In the genomic region with DNA sequence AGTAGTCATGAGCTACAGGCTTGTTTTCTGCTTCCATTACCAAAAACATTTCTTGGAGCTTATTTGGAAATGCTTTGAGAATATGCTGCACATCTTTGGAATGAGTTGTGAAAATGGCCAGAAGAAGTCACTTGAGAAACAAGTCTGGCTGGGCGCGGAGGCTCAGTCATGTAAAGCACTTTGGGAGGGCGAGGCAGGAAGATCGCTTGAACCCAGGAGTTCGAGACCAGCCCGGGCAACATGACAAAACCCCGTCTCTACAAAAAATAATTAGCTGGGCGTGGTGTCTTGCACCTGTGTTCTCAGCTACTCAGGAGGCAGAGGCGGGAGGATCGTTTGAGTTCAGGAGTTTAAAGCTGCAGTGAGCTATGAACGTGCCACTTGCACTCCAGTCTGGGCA, we compare ENCODE assay signal across 9 cellular contexts. TPM values are rescaled to one million over a fixed set of nuclear protein-coding genes. Genes with fewer than 3 reads are reported as not detected.
A peak's percentile ranks its signal among the peaks of the same experiment; 100 is the strongest.
DNase-seq lines count a peak whose midpoint lies in the region; ATAC-seq and TF ChIP-seq lines count a peak whose summit lies in the region.
"Had no signal": no experiment of that assay in that cellular context is flagged by ENCODE, and none has a peak within 500 bp of the region (broad histone marks: within the 10 kb centered on the region; RNA-seq: fewer than 3 reads in every experiment).

No MANE protein-coding gene starts in this region.

- H3K36me3 Mint-ChIP-seq in activated CD8-positive, alpha-beta T cell treated with anti-CD3 and anti-CD28 coated beads for 36 hours (ENCODE audit: low read depth) = peaks cover 32% of the 10 kb centered on the region

- peaks cover 5 to 7% of the 10 kb centered on the region in 2 donors for H3K36me3 ChIP-seq in stomach smooth muscle (ENCODE audit: control insufficient read depth in 2 of 2, insufficient read depth in 2 of 2, low read length in 2 of 2)

- H3K9ac ChIP-seq in stomach smooth muscle (ENCODE audit: low read length in 2 of 2) = peak overlapping the region; percentile 86 to 91

- no peaks in the 10 kb centered on the region for H3K9me3 ChIP-seq in iPS-18c (ENCODE audit: control insufficient read depth, insufficient read depth, low read length)
- no peaks in the 10 kb centered on the region for H3K9me3 ChIP-seq in stomach smooth muscle (ENCODE audit: control insufficient read depth in 2 of 2, low read length in 2 of 2)

- POLR2A ChIA-PET in activated CD8-positive, alpha-beta T cell treated with anti-CD3 and anti-CD28 coated beads for 36 hours (lab: Charles Lee) = interaction anchor here (1.3 to 11.7 kb wide), 6 partner anchors 11 to 98 kb away, joined by 4 to 112 read pairs (median 6); a partner anchor contains a TSS

- no peak overlapping the region for H3K27ac ChIP-seq in stomach smooth muscle (ENCODE audit: low read length)

- H3K4me3 ChIP-seq in iPS-18c (ENCODE audit: insufficient read depth, low read depth, low read length) = peak overlapping the region; percentile 91
- H3K4me3 ChIP-seq in stomach smooth muscle (ENCODE audit: low read length in 2 of 2) = peak overlapping the region; percentile 89 to 90

- no peaks in the 10 kb centered on the region for H3K27me3 Mint-ChIP-seq in activated CD8-positive, alpha-beta T cell treated with anti-CD3 and anti-CD28 coated beads for 36 hours

- peak overlapping the region; percentile 85 for H3K4me3 Mint-ChIP-seq in activated CD8-positive, alpha-beta T cell treated with anti-CD3 and anti-CD28 coated beads for 36 hours

- ATAC-seq in activated CD8-positive, alpha-beta T cell treated with anti-CD3 and anti-CD28 coated beads for 36 hours = no peak
- ATAC-seq in HG03469 (IDR thresholded peaks at IDR 0.05; ENCODE audit: unreplicated experiment) (no peak), GM21737 (IDR thresholded peaks at IDR 0.05; ENCODE audit: unreplicated experiment) (no peak)

- peaks cover 26% of the 10 kb centered on the region for H3K4me1 ChIP-seq in stomach smooth muscle (ENCODE audit: control insufficient read depth, insufficient read depth, low read length)

- intact Hi-C loops in activated CD8-positive, alpha-beta T cell treated with anti-CD3 and anti-CD28 coated beads for 36 hours (cut with micrococcal nuclease) = loop anchor here (5.0 kb wide), 1 partner anchor 39 kb away; the partner anchor contains the start of gene SEC24C

- no peak for TF ChIP-seq CTCF in activated CD8-positive, alpha-beta T cell treated with anti-CD3 and anti-CD28 coated beads for 36 hours (IDR thresholded peaks at IDR 0.05)

- H3K27me3 ChIP-seq in stomach smooth muscle (ENCODE audit: control insufficient read depth in 1 of 2, insufficient read depth in 2 of 2, low read length in 2 of 2) = no peaks in the 10 kb centered on the region

- DNase-seq in NCI-H748 (lab: John Stamatoyannopoulos, UW; ENCODE audit: unreplicated experiment) (peak; percentile 32), NCI-H748 treated with DMSO at 0.1 percent for 48 hours (lab: John Stamatoyannopoulos, UW) (no peak), DMS114 treated with DMSO at 0.1 percent for 48 hours (lab: John Stamatoyannopoulos, UW; ENCODE audit: unreplicated experiment) (no peak)
- peak; percentile 33 for DNase-seq in activated CD8-positive, alpha-beta T cell treated with anti-CD3 and anti-CD28 coated beads for 36 hours
- DNase-seq: head of caudate nucleus had no signal

- peak overlapping the region; percentile 94 for H3K27ac Mint-ChIP-seq in activated CD8-positive, alpha-beta T cell treated with anti-CD3 and anti-CD28 coated beads for 36 hours

- CTCF ChIA-PET in activated CD8-positive, alpha-beta T cell treated with anti-CD3 and anti-CD28 coated beads for 36 hours (lab: Charles Lee) = interaction anchor here (1.0 to 5.0 kb wide), 10 partner anchors 8 to 160 kb away, joined by 3 to 30 read pairs (median 4); partner anchors contain the start of gene SEC24C

- H3K9me3 Mint-ChIP-seq in activated CD8-positive, alpha-beta T cell treated with anti-CD3 and anti-CD28 coated beads for 36 hours = no peaks in the 10 kb centered on the region

- peaks cover 37% of the 10 kb centered on the region for H3K4me1 Mint-ChIP-seq in activated CD8-positive, alpha-beta T cell treated with anti-CD3 and anti-CD28 coated beads for 36 hours (ENCODE audit: low read depth)

RNA-seq across cellular contexts. Expression of gene CHCHD1, which starts 0.9 kb away (rescaled TPM):
- total RNA-seq in activated CD8-positive, alpha-beta T cell treated with anti-CD3 and anti-CD28 coated beads for 36 hours = 10 to 100 TPM; 28.9 to 33.0 TPM

RNA-seq across cellular contexts. Expression of gene ZSWIM8, which starts 4.4 kb away (rescaled TPM):
- 10 to 100 TPM; 30.0 to 41.0 TPM for total RNA-seq in activated CD8-positive, alpha-beta T cell treated with anti-CD3 and anti-CD28 coated beads for 36 hours

RNA-seq across cellular contexts. Expression of gene NDST2, which starts 30.4 kb away (rescaled TPM):
- 10 to 100 TPM; 51.1 to 53.5 TPM for total RNA-seq in activated CD8-positive, alpha-beta T cell treated with anti-CD3 and anti-CD28 coated beads for 36 hours

RNA-seq across cellular contexts. Expression of gene SEC24C, which starts 36.8 kb away (rescaled TPM):
- total RNA-seq in activated CD8-positive, alpha-beta T cell treated with anti-CD3 and anti-CD28 coated beads for 36 hours = 10 to 100 TPM; 87.5 to 88.7 TPM

Comparison
In these comparisons a context has a peak if more than half of its experiments do, and no peak if none do; other contexts are left out.
1. DNase-seq: peak in NCI-H748 (single experiment) and activated CD8-positive, alpha-beta T cell treated with anti-CD3 and anti-CD28 coated beads for 36 hours (single experiment); none in NCI-H748 treated with DMSO at 0.1 percent for 48 hours (single experiment) and DMS114 treated with DMSO at 0.1 percent for 48 hours (single experiment).